ENCODE assay signal across 25 cellular contexts in genomic region chr6:36177166-36177565, GRCh38. TPM values are rescaled to one million over a fixed set of nuclear protein-coding genes. Genes with fewer than 3 reads are reported as not detected.
A peak's percentile ranks its signal among the peaks of the same experiment; 100 is the strongest.
DNase-seq lines count a peak whose midpoint lies in the region; ATAC-seq lines count a peak whose summit lies in the region.
"Had no signal": no experiment of that assay in that cellular context is flagged by ENCODE, and none has a peak within 500 bp of the region (broad histone marks: within the 10 kb centered on the region; RNA-seq: fewer than 3 reads in every experiment).

No MANE protein-coding gene starts in this region.

- in situ Hi-C loops in Caki2 (cut with HindIII; ENCODE audit: low pct_unique_long_range_greater_than_20kb, low sequenced_read_pairs): no loop called here

- ATAC-seq in activated CD8-positive, alpha-beta T cell treated with anti-CD3 and anti-CD28 coated beads, Interleukin-2, amount 10 ng/mL, durations not matched to agents 7 days and 5 days: peak; percentile 23
- no peak for ATAC-seq in HG03439 (IDR thresholded peaks at IDR 0.05; ENCODE audit: unreplicated experiment)
- no peak for ATAC-seq in HG03354 (IDR thresholded peaks at IDR 0.05; ENCODE audit: poor library complexity, severe bottlenecking, unreplicated experiment)
- ATAC-seq: left colon had no signal

- peaks cover 15% of the 10 kb centered on the region for H3K36me3 Mint-ChIP-seq in activated CD4-positive, alpha-beta T cell treated with anti-CD3 and anti-CD28 coated beads, Interleukin-2, amount 10 ng/mL, durations not matched to agents 24 days and 14 days (ENCODE audit: low read depth)
- peaks cover 24% of the 10 kb centered on the region for H3K36me3 Mint-ChIP-seq in activated CD8-positive, alpha-beta T cell treated with anti-CD3 and anti-CD28 coated beads, Interleukin-2, amount 10 ng/mL, durations not matched to agents 7 days and 5 days (ENCODE audit: low read depth)

- no peak overlapping the region for H3K4me3 Mint-ChIP-seq in activated CD4-positive, alpha-beta T cell treated with anti-CD3 and anti-CD28 coated beads, Interleukin-2, amount 10 ng/mL, durations not matched to agents 24 days and 14 days
- no peak overlapping the region for H3K4me3 Mint-ChIP-seq in activated CD8-positive, alpha-beta T cell treated with anti-CD3 and anti-CD28 coated beads, Interleukin-2, amount 10 ng/mL, durations not matched to agents 7 days and 5 days
- H3K4me3 Mint-ChIP-seq: CD4-positive, CD25-positive, alpha-beta regulatory T cell; HFFc6 had no signal

- H3K27me3 Mint-ChIP-seq in activated CD4-positive, alpha-beta T cell treated with anti-CD3 and anti-CD28 coated beads, Interleukin-2, amount 10 ng/mL, durations not matched to agents 24 days and 14 days: peaks cover 3% of the 10 kb centered on the region
- H3K27me3 Mint-ChIP-seq in activated CD8-positive, alpha-beta T cell treated with anti-CD3 and anti-CD28 coated beads, Interleukin-2, amount 10 ng/mL, durations not matched to agents 7 days and 5 days (ENCODE audit: low read depth): no peaks in the 10 kb centered on the region

- intact Hi-C loops in activated CD4-positive, alpha-beta T cell treated with anti-CD3 and anti-CD28 coated beads, Interleukin-2, amount 10 ng/mL, durations not matched to agents 24 days and 14 days (cut with micrococcal nuclease): no loop called here

- H3K4me1 Mint-ChIP-seq in activated CD4-positive, alpha-beta T cell treated with anti-CD3 and anti-CD28 coated beads, Interleukin-2, amount 10 ng/mL, durations not matched to agents 24 days and 14 days: peaks cover 11% of the 10 kb centered on the region
- H3K4me1 Mint-ChIP-seq in activated CD8-positive, alpha-beta T cell treated with anti-CD3 and anti-CD28 coated beads, Interleukin-2, amount 10 ng/mL, durations not matched to agents 7 days and 5 days (ENCODE audit: low read depth): peaks cover 8% of the 10 kb centered on the region

- peaks cover 21% of the 10 kb centered on the region for H3K9me3 Mint-ChIP-seq in activated CD4-positive, alpha-beta T cell treated with anti-CD3 and anti-CD28 coated beads, Interleukin-2, amount 10 ng/mL, durations not matched to agents 24 days and 14 days
- peaks cover 23% of the 10 kb centered on the region for H3K9me3 Mint-ChIP-seq in activated CD8-positive, alpha-beta T cell treated with anti-CD3 and anti-CD28 coated beads, Interleukin-2, amount 10 ng/mL, durations not matched to agents 7 days and 5 days (ENCODE audit: insufficient read depth)

- DNase-seq in activated CD4-positive, alpha-beta T cell treated with anti-CD3 and anti-CD28 coated beads, Interleukin-2, amount 10 ng/mL, durations not matched to agents 24 days and 14 days: peak; percentile 67
- DNase-seq in activated CD4-positive, alpha-beta T cell treated with anti-CD3 and anti-CD28 coated beads for 4 hours: no peak
- DNase-seq in Caki2 (ENCODE audit: low read depth) (peak; percentile 35), kidney tubule cell (ENCODE audit: low spot score) (peak; percentile 90), NCI-H2107 (lab: John Stamatoyannopoulos, UW) (no peak)
- no peak for DNase-seq in activated CD8-positive, alpha-beta T cell treated with anti-CD3 and anti-CD28 coated beads, Interleukin-2, amount 10 ng/mL, durations not matched to agents 7 days and 5 days
- DNase-seq: activated effector memory CD4-positive, alpha-beta T cell treated with Interleukin-2 at 50 U/mL for 16 hours; AML-193; cortex of kidney; DMS79 treated with DMSO at 0.1 percent for 48 hours; effector memory CD4-positive, alpha-beta T cell; GF-D8; GOT3; HFFc6; hypothalamus; KG1; left colon; NCI-H2029; NCI-H524 treated with DMSO at 0.1 percent for 48 hours; SHP77; stimulated activated naive CD4-positive, alpha-beta T cell; testis had no signal

- POLR2A ChIA-PET in activated CD8-positive, alpha-beta T cell treated with anti-CD3 and anti-CD28 coated beads, Interleukin-2, amount 10 ng/mL, durations not matched to agents 7 days and 5 days (lab: Charles Lee): no interaction called here

- peak overlapping the region; percentile 75 for H3K27ac Mint-ChIP-seq in activated CD4-positive, alpha-beta T cell treated with anti-CD3 and anti-CD28 coated beads, Interleukin-2, amount 10 ng/mL, durations not matched to agents 24 days and 14 days
- no peak overlapping the region for H3K27ac Mint-ChIP-seq in activated CD8-positive, alpha-beta T cell treated with anti-CD3 and anti-CD28 coated beads, Interleukin-2, amount 10 ng/mL, durations not matched to agents 7 days and 5 days
- H3K27ac Mint-ChIP-seq: CD4-positive, CD25-positive, alpha-beta regulatory T cell; HFFc6 had no signal

- CTCF ChIA-PET in activated CD8-positive, alpha-beta T cell treated with anti-CD3 and anti-CD28 coated beads, Interleukin-2, amount 10 ng/mL, durations not matched to agents 7 days and 5 days (lab: Charles Lee): no interaction called here

RNA-seq across cellular contexts. Expression of gene BRPF3, which starts 19.4 kb away (rescaled TPM):
- total RNA-seq in activated CD4-positive, alpha-beta T cell treated with anti-CD3 and anti-CD28 coated beads, Interleukin-2, amount 10 ng/mL, durations not matched to agents 24 days and 14 days: 20.7 and 24.5 TPM in 2 replicates
- total RNA-seq in Caki2 (2014; rRNA removed; shearing (Covaris generic); ENCODE audit: low replicate concordance): 8.9 and 14.9 TPM in 2 replicates
- 10 to 100 TPM; 17.5 to 19.4 TPM for total RNA-seq in activated CD8-positive, alpha-beta T cell treated with anti-CD3 and anti-CD28 coated beads, Interleukin-2, amount 10 ng/mL, durations not matched to agents 7 days and 5 days

RNA-seq across cellular contexts. Expression of gene MAPK13, which starts 46.9 kb away (rescaled TPM):
- 59.4 and 61.6 TPM in 2 replicates for total RNA-seq in activated CD4-positive, alpha-beta T cell treated with anti-CD3 and anti-CD28 coated beads, Interleukin-2, amount 10 ng/mL, durations not matched to agents 24 days and 14 days
- total RNA-seq in Caki2 (2014; rRNA removed; shearing (Covaris generic); ENCODE audit: low replicate concordance): 1.5 and 1.7 TPM in 2 replicates
- total RNA-seq in activated CD8-positive, alpha-beta T cell treated with anti-CD3 and anti-CD28 coated beads, Interleukin-2, amount 10 ng/mL, durations not matched to agents 7 days and 5 days: 10 to 100 TPM; 42.6 to 43.5 TPM

Comparison
In these comparisons a context has a peak if more than half of its experiments do, and no peak if none do; other contexts are left out.
1. DNase-seq: peak in activated CD4-positive, alpha-beta T cell treated with anti-CD3 and anti-CD28 coated beads, Interleukin-2, amount 10 ng/mL, durations not matched to agents 24 days and 14 days (single experiment), Caki2 (single experiment) and kidney tubule cell (single experiment); none in activated CD4-positive, alpha-beta T cell treated with anti-CD3 and anti-CD28 coated beads for 4 hours (0 of 2), activated CD8-positive, alpha-beta T cell treated with anti-CD3 and anti-CD28 coated beads, Interleukin-2, amount 10 ng/mL, durations not matched to agents 7 days and 5 days (single experiment) and NCI-H2107 (single experiment).
2. RNA of gene MAPK13, which starts 46.9 kb away (total RNA-seq): 59.4 to 61.6 TPM in activated CD4-positive, alpha-beta T cell treated with anti-CD3 and anti-CD28 coated beads, Interleukin-2, amount 10 ng/mL, durations not matched to agents 24 days and 14 days and 42.6 to 43.5 TPM in activated CD8-positive, alpha-beta T cell treated with anti-CD3 and anti-CD28 coated beads, Interleukin-2, amount 10 ng/mL, durations not matched to agents 7 days and 5 days; 1.5 to 1.7 TPM in Caki2; every median in the first group is over 10 times any median in the second.